In genomic region chr20:36861875-36862801, GRCh38 we compare ENCODE assay signal across 8 cellular contexts. TPM values are rescaled to one million over a fixed set of nuclear protein-coding genes. Genes with fewer than 3 reads are reported as not detected.
DNase-seq lines count a peak whose midpoint lies in the region; ATAC-seq and TF ChIP-seq lines count a peak whose summit lies in the region.

No MANE protein-coding gene starts in this region.

- peak overlapping the region; percentile 94 for H3K4me2 ChIP-seq in smooth muscle cell

- no peaks in the 10 kb centered on the region for H3K9me3 ChIP-seq in smooth muscle cell (replicated peaks; ENCODE audit: low read depth)

- no peak for ATAC-seq in GM18517 (IDR thresholded peaks at IDR 0.05; ENCODE audit: unreplicated experiment)

- DNase-seq in AG08395 (ENCODE audit: low spot score): peak; percentile 94
- DNase-seq in GOT3 (lab: John Stamatoyannopoulos, UW): peak; percentile 50
- peak; percentile 57 for DNase-seq in OCI-M1 (lab: John Stamatoyannopoulos, UW)
- DNase-seq in cerebellum (ENCODE audit: low spot score): peak; percentile 58
- DNase-seq in kidney epithelial cell (ENCODE audit: low read depth): no peak
- peak; percentile 40 for DNase-seq in smooth muscle cell (lab: John Stamatoyannopoulos, UW; ENCODE audit: unreplicated experiment)
- no peak for DNase-seq in stimulated activated CD4-positive, alpha-beta T cell treated with anti-CD3 and anti-CD28 coated beads, Interleukin-15, amount 100 ng/mL, for 24 hours

- TF ChIP-seq CTCF in kidney epithelial cell (IDR thresholded peaks at IDR 0.05; ENCODE audit: insufficient read depth, low read length, poor library complexity, severe bottlenecking): no peak
- TF ChIP-seq CTCF in smooth muscle cell (IDR thresholded peaks at IDR 0.05; ENCODE audit: borderline replicate concordance, insufficient read depth, poor library complexity, severe bottlenecking): no peak

- H3K79me2 ChIP-seq in smooth muscle cell (ENCODE audit: low read depth): peaks cover 38% of the 10 kb centered on the region

- WGBS in smooth muscle cell (ENCODE audit: low lambda C conversion rate): 7% methylated on average over 41 of the region's 45 CpGs

- peak overlapping the region; percentile 58 for H3K4me3 ChIP-seq in kidney epithelial cell (ENCODE audit: low read depth, low read length)
- peak overlapping the region; percentile 65 for H3K4me3 ChIP-seq in smooth muscle cell

- peaks cover 7% of the 10 kb centered on the region for H3F3A ChIP-seq in smooth muscle cell (ENCODE audit: low read depth)

- peaks cover 8% of the 10 kb centered on the region for H3K4me1 ChIP-seq in smooth muscle cell (ENCODE audit: low read depth)

- peak overlapping the region; percentile 73 for H2AFZ ChIP-seq in smooth muscle cell (ENCODE audit: low read depth)

- peaks cover 52% of the 10 kb centered on the region for H4K20me1 ChIP-seq in smooth muscle cell (ENCODE audit: low read depth)

- H3K36me3 ChIP-seq in kidney epithelial cell (ENCODE audit: control insufficient read depth, insufficient read depth, low read length) (no peaks in the 10 kb centered on the region), smooth muscle cell (ENCODE audit: low read depth) (no peaks in the 10 kb centered on the region)

- H3K27ac ChIP-seq in smooth muscle cell (ENCODE audit: low read depth): no peak overlapping the region

- H3K27me3 ChIP-seq in kidney epithelial cell (ENCODE audit: control insufficient read depth, insufficient read depth, low read length): no peaks in the 10 kb centered on the region
- H3K27me3 ChIP-seq in smooth muscle cell (ENCODE audit: low read depth): no peaks in the 10 kb centered on the region

- H3K9ac ChIP-seq in smooth muscle cell (ENCODE audit: low read depth): peak overlapping the region; percentile 51

RNA-seq across cellular contexts. Expression of gene TLDC2, which starts 13.8 kb away (rescaled TPM):
- total RNA-seq in cerebellum: 0.54 TPM
- total RNA-seq in kidney epithelial cell: 0.14 and 0.25 TPM in 2 replicates
- total RNA-seq in smooth muscle cell: not detected in 2 replicates
- polyA plus RNA-seq in smooth muscle cell: not detected in 2 replicates

Comparison
In these comparisons a context has a peak if more than half of its experiments do, and no peak if none do; other contexts are left out.
1. DNase-seq: peak in AG08395 (single experiment), GOT3 (single experiment), OCI-M1 (single experiment), cerebellum (single experiment) and smooth muscle cell (single experiment); none in kidney epithelial cell (single experiment) and stimulated activated CD4-positive, alpha-beta T cell treated with anti-CD3 and anti-CD28 coated beads, Interleukin-15, amount 100 ng/mL, for 24 hours (single experiment).